In genomic region chr5:82917584-82917983, GRCh38 we compare ENCODE assay signal across 19 cellular contexts.
DNase-seq lines count a peak whose midpoint lies in the region; ATAC-seq and TF ChIP-seq lines count a peak whose summit lies in the region.
"Had no signal": no experiment of that assay in that cellular context is flagged by ENCODE, and none has a peak within 500 bp of the region (broad histone marks: within the 10 kb centered on the region; RNA-seq: fewer than 3 reads in every experiment).

No MANE protein-coding gene starts in this region.

- TF ChIP-seq CTCF in GM20000 (IDR thresholded peaks at IDR 0.05; ENCODE audit: extremely low read depth, missing control alignments), result no peak
- no peak for TF ChIP-seq CTCF in OCI-LY3 (IDR thresholded peaks at IDR 0.05; ENCODE audit: low read depth, low read length)
- no peak for TF ChIP-seq CTCF in mammary epithelial cell (conservative IDR thresholded peaks at IDR 0.05 in 1 of 2, IDR thresholded peaks at IDR 0.05 in 1 of 2; ENCODE audit: extremely low read depth in 1 of 2, insufficient read depth in 1 of 2, low read depth in 1 of 2, low read length in 2 of 2)

- peaks cover 6% of the 10 kb centered on the region for H3K9me3 ChIP-seq in OCI-LY3 (ENCODE audit: insufficient read depth, low read length)
- peaks cover 5% of the 10 kb centered on the region for H3K9me3 ChIP-seq in mammary epithelial cell (replicated peaks; ENCODE audit: insufficient read depth, low read length)
- H3K9me3 ChIP-seq: colonic mucosa, prostate gland had no signal

- no TSS peak for BruUV-seq in mammary epithelial cell (replicated peaks; lab: Mats Ljungman, UMichigan)

- peak; percentile 25 for DNase-seq in GM20000 (ENCODE audit: low spot score)
- DNase-seq in mammary epithelial cell, result no peak
- DNase-seq: activated CD4-positive, alpha-beta T cell treated with anti-CD3 and anti-CD28 coated beads for 1 hour; activated naive CD4-positive, alpha-beta T cell treated with anti-CD3 and anti-CD28 coated beads for 36 hours; Calu3; colonic mucosa; GOT3; immature natural killer cell; NCI-H1694; stimulated activated CD4-positive, alpha-beta T cell treated with anti-CD3 and anti-CD28 coated beads, Interleukin-15, amount 100 ng/mL, for 24 hours; T-helper 9 cell had no signal

- no peaks in the 10 kb centered on the region for H3K27me3 ChIP-seq in OCI-LY3 (ENCODE audit: low read depth, low read length)
- H3K27me3 ChIP-seq in mammary epithelial cell (ENCODE audit: insufficient read depth, low read length), result no peaks in the 10 kb centered on the region
- H3K27me3 ChIP-seq: colonic mucosa, SJCRH30 had no signal

- no peaks in the 10 kb centered on the region for H4K20me1 ChIP-seq in OCI-LY3 (ENCODE audit: insufficient read depth, low read length)
- no peaks in the 10 kb centered on the region for H4K20me1 ChIP-seq in mammary epithelial cell (ENCODE audit: insufficient read depth, low read length)

- in situ Hi-C loops in mammary epithelial cell (cut with MboI; ENCODE audit: low sequenced_read_pairs in 2 of 2), result no loop called here

- dilution Hi-C loops in mammary epithelial cell (cut with HindIII; ENCODE audit: low sequenced_read_pairs), result no loop called here

- 88% methylated on average over 4 of the region's 4 CpGs for WGBS in mammary epithelial cell (ENCODE audit: low coverage, missing lambda C conversion rate)

- CTCF ChIA-PET in mammary epithelial cell (lab: Charles Lee; ENCODE audit: low non-redundant PET), result no interaction called here

- 0 out of 2 replicates have a peak overlapping the region, but pooled peaks have one; percentile 39 for H2AFZ ChIP-seq in OCI-LY3 (ENCODE audit: low read depth, low read length)
- H2AFZ ChIP-seq in mammary epithelial cell (ENCODE audit: low read depth, low read length), result no peak overlapping the region

- H3K4me1 ChIP-seq in OCI-LY3 (ENCODE audit: low read length), result peaks cover 19% of the 10 kb centered on the region
- no peaks in the 10 kb centered on the region for H3K4me1 ChIP-seq in mammary epithelial cell (ENCODE audit: insufficient read depth, low read length)
- H3K4me1 ChIP-seq: colonic mucosa, prostate gland had no signal

- H3K36me3 ChIP-seq in OCI-LY3 (replicated peaks; ENCODE audit: low read depth, low read length), result peaks cover 13% of the 10 kb centered on the region
- no peaks in the 10 kb centered on the region for H3K36me3 ChIP-seq in mammary epithelial cell (ENCODE audit: insufficient read depth, low read length)
- H3K36me3 ChIP-seq: colonic mucosa, prostate gland, SJCRH30 had no signal

- intact Hi-C loops in mammary epithelial cell (cut with micrococcal nuclease), result no loop called here

- no peaks in the 10 kb centered on the region for H3K79me2 ChIP-seq in OCI-LY3 (ENCODE audit: low read length)
- no peaks in the 10 kb centered on the region for H3K79me2 ChIP-seq in mammary epithelial cell (ENCODE audit: insufficient read depth, low read length)

- peak overlapping the region; percentile 13; the same call in 1 of the 2 replicates for H3K9ac ChIP-seq in OCI-LY3 (ENCODE audit: low read length)
- H3K9ac ChIP-seq in mammary epithelial cell (ENCODE audit: insufficient read depth, low read length), result no peak overlapping the region

- H3K4me2 ChIP-seq in OCI-LY3 (ENCODE audit: low read length) (peak overlapping the region; percentile 34), mammary epithelial cell (ENCODE audit: insufficient read depth, low read depth, low read length) (no peak overlapping the region)

- H3K4me3 ChIP-seq in OCI-LY3 (ENCODE audit: low read length) (peak overlapping the region; percentile 26; the same call in 1 of the 2 replicates), mammary epithelial cell (replicated peaks in 1 of 3; ENCODE audit: insufficient read depth in 1 of 3, low read depth in 2 of 3, low read length in 3 of 3) (no peak overlapping the region)
- H3K4me3 ChIP-seq: colonic mucosa, prostate gland, SJCRH30 had no signal

- H3K27ac ChIP-seq in OCI-LY3 (ENCODE audit: low read length) (peak overlapping the region; percentile 57), mammary epithelial cell (ENCODE audit: insufficient read depth, low read depth, low read length) (no peak overlapping the region)
- H3K27ac ChIP-seq: colonic mucosa, prostate gland, SJCRH30 had no signal

- ATAC-seq in GM18511 (IDR thresholded peaks at IDR 0.05; ENCODE audit: unreplicated experiment) (peak; percentile 79), HG02884 (IDR thresholded peaks at IDR 0.05; ENCODE audit: unreplicated experiment) (peak; percentile 89), GM21367 (IDR thresholded peaks at IDR 0.05; ENCODE audit: unreplicated experiment) (no peak), HG03196 (IDR thresholded peaks at IDR 0.05; ENCODE audit: unreplicated experiment) (no peak)
- ATAC-seq: natural killer cell treated with Interleukin-12 subunit alpha and Interleukin-12 subunit beta and Interleukin-15 and Interleukin-18, amount 100 ng/mL, for 72 hours had no signal

Comparison
In these comparisons a context has a peak if more than half of its experiments do, and no peak if none do; other contexts are left out.
1. ATAC-seq: peak in GM18511 (single experiment) and HG02884 (single experiment); none in GM21367 (single experiment) and HG03196 (single experiment).